Comparison of ENCODE assay signal across 1 cellular context in genomic region chr3:128804017-128804816, GRCh38.
TF ChIP-seq lines count a peak whose summit lies in the region.

No MANE protein-coding gene starts in this region.

TF ChIP-seq in GM23338, 12 proteins besides CTCF, POLR2A, EP300 and RAD21 (continued from another document):
- TF ChIP-seq, protein P1, sequence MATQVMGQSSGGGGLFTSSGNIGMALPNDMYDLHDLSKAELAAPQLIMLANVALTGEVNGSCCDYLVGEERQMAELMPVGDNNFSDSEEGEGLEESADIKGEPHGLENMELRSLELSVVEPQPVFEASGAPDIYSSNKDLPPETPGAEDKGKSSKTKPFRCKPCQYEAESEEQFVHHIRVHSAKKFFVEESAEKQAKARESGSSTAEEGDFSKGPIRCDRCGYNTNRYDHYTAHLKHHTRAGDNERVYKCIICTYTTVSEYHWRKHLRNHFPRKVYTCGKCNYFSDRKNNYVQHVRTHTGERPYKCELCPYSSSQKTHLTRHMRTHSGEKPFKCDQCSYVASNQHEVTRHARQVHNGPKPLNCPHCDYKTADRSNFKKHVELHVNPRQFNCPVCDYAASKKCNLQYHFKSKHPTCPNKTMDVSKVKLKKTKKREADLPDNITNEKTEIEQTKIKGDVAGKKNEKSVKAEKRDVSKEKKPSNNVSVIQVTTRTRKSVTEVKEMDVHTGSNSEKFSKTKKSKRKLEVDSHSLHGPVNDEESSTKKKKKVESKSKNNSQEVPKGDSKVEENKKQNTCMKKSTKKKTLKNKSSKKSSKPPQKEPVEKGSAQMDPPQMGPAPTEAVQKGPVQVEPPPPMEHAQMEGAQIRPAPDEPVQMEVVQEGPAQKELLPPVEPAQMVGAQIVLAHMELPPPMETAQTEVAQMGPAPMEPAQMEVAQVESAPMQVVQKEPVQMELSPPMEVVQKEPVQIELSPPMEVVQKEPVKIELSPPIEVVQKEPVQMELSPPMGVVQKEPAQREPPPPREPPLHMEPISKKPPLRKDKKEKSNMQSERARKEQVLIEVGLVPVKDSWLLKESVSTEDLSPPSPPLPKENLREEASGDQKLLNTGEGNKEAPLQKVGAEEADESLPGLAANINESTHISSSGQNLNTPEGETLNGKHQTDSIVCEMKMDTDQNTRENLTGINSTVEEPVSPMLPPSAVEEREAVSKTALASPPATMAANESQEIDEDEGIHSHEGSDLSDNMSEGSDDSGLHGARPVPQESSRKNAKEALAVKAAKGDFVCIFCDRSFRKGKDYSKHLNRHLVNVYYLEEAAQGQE (IDR thresholded peaks at IDR 0.05; ENCODE audit: unreplicated experiment): no peak
- TF ChIP-seq JUNB (IDR thresholded peaks at IDR 0.05; ENCODE audit: unreplicated experiment) (no peak), ZNF331 (CRISPR knock-in tag; IDR thresholded peaks at IDR 0.05; ENCODE audit: low read depth) (no peak), NANOG (IDR thresholded peaks at IDR 0.05; ENCODE audit: borderline replicate concordance) (no peak)
